ENCODE assay signal across 24 cellular contexts in the genomic region with DNA sequence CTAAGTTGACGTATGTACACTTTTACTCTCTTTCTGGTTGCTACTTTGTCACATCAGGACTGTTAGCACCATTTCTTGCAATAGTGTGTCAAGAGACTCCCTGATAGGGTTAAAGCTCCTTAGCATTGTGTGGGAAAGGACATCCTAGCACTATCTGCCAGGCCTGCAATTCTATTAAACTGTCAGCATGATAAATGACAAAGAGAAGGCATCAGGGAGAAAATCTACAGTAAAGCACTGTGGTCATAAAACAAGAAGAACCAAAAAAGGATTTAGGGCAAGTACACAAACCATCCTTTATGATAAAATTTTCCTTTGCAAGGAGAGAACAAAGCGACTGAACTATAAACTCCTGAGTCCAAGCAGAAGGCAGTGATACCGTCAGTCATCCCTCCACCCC. TPM values are rescaled to one million over a fixed set of nuclear protein-coding genes. Genes with fewer than 3 reads are reported as not detected.
"Had no signal": no experiment of that assay in that cellular context is flagged by ENCODE, and none has a peak within 500 bp of the region (broad histone marks: within the 10 kb centered on the region; RNA-seq: fewer than 3 reads in every experiment).

No MANE protein-coding gene starts in this region.

- DNase-seq: dermis blood vessel endothelial cell; effector memory CD8-positive, alpha-beta T cell; erythroblast; esophagus squamous epithelium; foreskin melanocyte; glutamatergic neuron; hypothalamus; mucosa of descending colon; naive B cell; right lobe of liver; stimulated activated CD4-positive, alpha-beta T cell treated with anti-CD3 and anti-CD28 coated beads, Interleukin-12 subunit alpha, Interleukin-12 subunit beta, amount 100 ng/mL, for 4 hours; stimulated activated CD4-positive, alpha-beta T cell treated with anti-CD3 and anti-CD28 coated beads, Interleukin-1b, Interleukin-23, amount 100 ng/mL, for 48 hours; stimulated activated CD4-positive, alpha-beta T cell treated with anti-CD3 and anti-CD28 coated beads, Interleukin-4, amount 100 ng/mL, for 1 hour; stimulated activated CD8-positive, alpha-beta memory T cell treated with anti-CD3 and anti-CD28 coated beads, Interleukin-4, amount 100 ng/mL, for 48 hours; stimulated activated naive CD4-positive, alpha-beta T cell; stimulated activated naive CD8-positive, alpha-beta T cell treated with anti-CD3 and anti-CD28 coated beads, Interleukin-15, amount 100 ng/mL, for 72 hours; transverse colon; upper lobe of right lung had no signal

- FAIRE-seq: endometrium, keratinocyte had no signal

RNA-seq across cellular contexts. Expression of gene SLC35F4, which starts 31.3 kb away (rescaled TPM):
- polyA plus RNA-seq: keratinocyte, liver, lung, smooth muscle cell, thymus had no signal
